ENCODE assay signal across 8 cellular contexts in the genomic region with DNA sequence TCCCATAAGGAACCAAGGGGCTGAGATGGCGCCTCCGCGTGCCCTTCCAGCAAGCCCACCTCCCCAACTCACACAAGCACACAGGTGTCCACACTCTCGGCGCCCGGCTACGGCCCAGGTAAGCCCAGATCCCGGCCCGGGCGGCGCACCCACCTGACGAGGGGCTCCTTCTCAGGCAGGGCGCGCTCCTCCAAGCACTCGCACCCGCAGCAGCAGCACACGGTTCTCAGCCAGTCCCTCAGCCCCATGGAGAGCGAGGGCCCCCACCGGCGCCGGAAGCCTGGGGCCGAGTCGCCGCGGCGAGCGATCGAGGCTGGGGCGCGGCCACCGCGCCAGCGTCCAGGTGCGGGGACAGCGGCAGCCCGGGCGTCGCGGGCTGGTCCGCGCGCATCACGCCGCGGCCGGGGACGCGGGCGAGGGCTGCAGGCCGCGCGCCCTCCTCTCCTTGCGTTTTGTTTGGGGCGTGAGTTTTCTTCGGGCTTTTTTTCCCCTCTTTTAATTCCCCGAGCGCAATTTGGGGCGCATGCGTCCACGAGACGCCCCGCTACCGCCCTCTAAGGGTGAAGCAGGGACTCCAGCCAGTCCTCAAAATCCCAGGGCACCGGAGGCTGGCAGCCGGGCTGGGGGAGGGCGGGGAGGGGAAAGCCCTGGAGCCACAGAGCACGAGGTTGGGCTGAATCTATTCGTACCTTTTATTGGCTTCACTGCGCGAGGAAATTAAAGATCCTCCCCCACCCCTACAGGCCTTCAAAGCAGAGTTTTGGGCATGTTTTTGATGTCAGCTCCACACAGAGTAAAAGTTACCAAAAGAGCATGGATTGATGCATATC. TPM values are rescaled to one million over a fixed set of nuclear protein-coding genes. Genes with fewer than 3 reads are reported as not detected.
DNase-seq lines count a peak whose midpoint lies in the region; ATAC-seq and TF ChIP-seq lines count a peak whose summit lies in the region.

A gene with protein sequence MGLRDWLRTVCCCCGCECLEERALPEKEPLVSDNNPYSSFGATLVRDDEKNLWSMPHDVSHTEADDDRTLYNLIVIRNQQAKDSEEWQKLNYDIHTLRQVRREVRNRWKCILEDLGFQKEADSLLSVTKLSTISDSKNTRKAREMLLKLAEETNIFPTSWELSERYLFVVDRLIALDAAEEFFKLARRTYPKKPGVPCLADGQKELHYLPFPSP (minus strand): TSS at position 472 of the 830 bp plus-strand sequence. CDS start 224 bp downstream, at position 248.

- peak within 1 kb of the TSS; percentile 88 for H3K27ac Mint-ChIP-seq in Caco-2 (ENCODE audit: unreplicated experiment)

- H3K4me1 ChIP-seq in Caco-2, result peaks cover 8% of the 10 kb centered on the region
- H3K4me1 ChIP-seq in NT2/D1 (ENCODE audit: insufficient read depth, insufficient read length), result no peaks in the 10 kb centered on the region
- H3K4me1 ChIP-seq in mononuclear cell (ENCODE audit: insufficient read depth, low read length), result peaks cover 26% of the 10 kb centered on the region

- TF ChIP-seq CTCF in Caco-2 (IDR thresholded peaks at IDR 0.05; ENCODE audit: insufficient read depth in 1 of 2, low read depth in 1 of 2, low read length in 1 of 2, severe bottlenecking in 1 of 2, unreplicated experiment in 1 of 2), result peak; percentile 70 to 93

- peaks cover 26% of the 10 kb centered on the region for H3K4me1 Mint-ChIP-seq in Caco-2 (ENCODE audit: low read depth, unreplicated experiment)

- H3K27me3 Mint-ChIP-seq in Caco-2 (ENCODE audit: insufficient read depth, unreplicated experiment), result no peaks in the 10 kb centered on the region

- 0 out of 2 replicates have a peak, but pooled peaks cover 2% of the 10 kb centered on the region for H3K36me3 ChIP-seq in Caco-2 (ENCODE audit: control insufficient read depth, insufficient read depth, low read length)
- no peaks in the 10 kb centered on the region for H3K36me3 ChIP-seq in NT2/D1 (ENCODE audit: insufficient read depth, insufficient read length, low read length)

- CTCF ChIA-PET in Caco-2 (lab: Charles Lee), result interaction anchor here (1.0 to 2.4 kb wide), 3 partner anchors 8 to 16 kb away, joined by 4 to 8 read pairs (median 5); no protein-coding TSS in a partner anchor

- ATAC-seq in GM21367 (IDR thresholded peaks at IDR 0.05; ENCODE audit: unreplicated experiment), result peak; percentile 34

- H3K9me3 Mint-ChIP-seq in Caco-2 (ENCODE audit: unreplicated experiment), result no peaks in the 10 kb centered on the region

- DNase-seq in Caco-2 (peak; percentile 87 to 91), HT-29 (ENCODE audit: low spot score) (peak; percentile 86), NT2/D1 (ENCODE audit: low read depth, low spot score) (peak; percentile 80), epidermal melanocyte (ENCODE audit: insufficient read length, low spot score) (peak; percentile 81)
- DNase-seq in activated CD8-positive, alpha-beta memory T cell treated with anti-CD3 and anti-CD28 coated beads, Interleukin-2, amount 50 U/mL, for 24 hours (ENCODE audit: extremely low read depth), result peak; percentile 50
- peak; percentile 52 to 69 for DNase-seq in stimulated activated CD8-positive, alpha-beta memory T cell treated with anti-CD3 and anti-CD28 coated beads, Interleukin-2, amount 100 ng/mL, for 1 hour (ENCODE audit: low read depth in 2 of 2)

- POLR2A ChIA-PET in Caco-2 (lab: Charles Lee), result interaction anchor here (1.3 kb wide), 1 partner anchor 101 kb away, joined by 3 read pairs; no protein-coding TSS in a partner anchor

- intact Hi-C loops in Caco-2 (cut with micrococcal nuclease; ENCODE audit: unreplicated experiment), result loop anchor here (1.0 to 5.0 kb wide), 4 partner anchors 10 to 576 kb away; a partner anchor contains a TSS

- peak within 1 kb of the TSS; percentile 84 for H3K4me3 Mint-ChIP-seq in Caco-2 (ENCODE audit: unreplicated experiment)

- H3K27me3 ChIP-seq in Caco-2 (replicated peaks; ENCODE audit: control insufficient read depth, insufficient read depth, low read length) (no peaks in the 10 kb centered on the region), NT2/D1 (ENCODE audit: insufficient read depth, insufficient read length) (no peaks in the 10 kb centered on the region), mononuclear cell (ENCODE audit: insufficient read depth, low read length) (no peaks in the 10 kb centered on the region)

- H3K36me3 Mint-ChIP-seq in Caco-2 (ENCODE audit: insufficient read depth, unreplicated experiment), result no peaks in the 10 kb centered on the region

- no TSS peak for BruUV-seq in Caco-2 (replicated peaks; lab: Mats Ljungman, UMichigan)

- H3K9ac ChIP-seq in NT2/D1 (ENCODE audit: insufficient read length, low read depth), result peak within 1 kb of the TSS; percentile 88

- peak within 1 kb of the TSS; percentile 97 for H3K4me3 ChIP-seq in Caco-2 (ENCODE audit: low read depth, low read length)
- peak within 1 kb of the TSS; percentile 77 for H3K4me3 ChIP-seq in NT2/D1 (ENCODE audit: insufficient read length, low read depth)
- peak within 1 kb of the TSS; percentile 54 for H3K4me3 ChIP-seq in mononuclear cell (ENCODE audit: low read length)

- H3K9me3 ChIP-seq in Caco-2 (no peaks in the 10 kb centered on the region), NT2/D1 (ENCODE audit: insufficient read depth, low read length) (no peaks in the 10 kb centered on the region), mononuclear cell (ENCODE audit: low read depth, low read length) (no peaks in the 10 kb centered on the region)

RNA-seq across cellular contexts. Expression of the gene that starts here (rescaled TPM):
- total RNA-seq in Caco-2 (2022) (41.7 and 43.8 TPM in 2 replicates), mononuclear cell (1.9 TPM)
- 11.9 and 13.8 TPM in 2 replicates for total RNA-seq in HT-29 (2014; rRNA removed; shearing (Covaris generic))

Comparison
In these comparisons a context has a peak if more than half of its experiments do, and no peak if none do; other contexts are left out.
1. Peak in every context shown above with its lines: DNase-seq, ATAC-seq and H3K4me3 ChIP-seq.